Comparison of ENCODE assay signal across 9 cellular contexts in genomic region chr14:62763951-62764350, GRCh38.
"Had no signal": no experiment of that assay in that cellular context is flagged by ENCODE, and none has a peak within 500 bp of the region (broad histone marks: within the 10 kb centered on the region; RNA-seq: fewer than 3 reads in every experiment).

No MANE protein-coding gene starts in this region.

- H3K4me2 ChIP-seq: GM23338 had no signal

- ATAC-seq: GM23338, K562 had no signal

- H3K4me3 ChIP-seq: GM23338, K562 had no signal

- DNase-seq: H9, HCEC 1CT, IMR-90, KG1 had no signal

- H3K4me3 Mint-ChIP-seq: GM23338, H9 had no signal

- H2AFZ ChIP-seq: GM23338 had no signal

- FAIRE-seq: H1, H54, K562 had no signal

- H3K27ac Mint-ChIP-seq: GM23338, H9 had no signal

- H3K9me3 Mint-ChIP-seq: GM23338 had no signal

- H3K27ac ChIP-seq: HL-60 had no signal
